Comparison of ENCODE assay signal across 18 cellular contexts in the genomic region with DNA sequence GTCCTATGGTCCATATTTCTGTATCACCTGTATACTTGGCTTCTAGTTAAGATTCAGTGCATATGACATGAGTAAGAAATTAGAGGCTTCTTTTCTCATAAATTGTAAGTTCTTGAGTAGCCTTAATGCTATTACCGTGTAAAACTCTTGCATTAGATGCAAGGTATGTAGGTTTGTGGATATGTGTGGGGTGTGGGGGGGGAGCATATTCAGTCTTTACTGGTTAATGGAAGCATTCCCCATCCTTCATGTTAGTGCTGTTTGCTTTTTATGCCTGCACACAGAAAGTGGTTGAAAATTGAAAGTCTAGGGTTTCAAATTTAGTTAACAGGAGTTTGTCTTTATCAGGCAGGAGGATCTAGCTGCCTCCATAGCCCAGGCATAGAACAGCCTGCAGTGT. TPM values are rescaled to one million over a fixed set of nuclear protein-coding genes. Genes with fewer than 3 reads are reported as not detected.
DNase-seq lines count a peak whose midpoint lies in the region; ATAC-seq and TF ChIP-seq lines count a peak whose summit lies in the region.
"Had no signal": no experiment of that assay in that cellular context is flagged by ENCODE, and none has a peak within 500 bp of the region (broad histone marks: within the 10 kb centered on the region; RNA-seq: fewer than 3 reads in every experiment).

No MANE protein-coding gene starts in this region.

- H3K36me3 ChIP-seq in GM23338 (ENCODE audit: insufficient read depth) (no peaks in the 10 kb centered on the region; the same call in 1 of the 2 replicates), esophagus muscularis mucosa (peaks cover 0 to 11% (median 0%) of the 10 kb centered on the region in 4 donors), uterus (no peaks in the 10 kb centered on the region)

- H3K4me3 ChIP-seq in GM23338 (no peak overlapping the region), esophagus muscularis mucosa (no peak overlapping the region), uterus (no peak overlapping the region)
- H3K4me3 ChIP-seq: SK-N-MC had no signal

- TF ChIP-seq CTCF in GM23338 (conservative IDR thresholded peaks at IDR 0.05; ENCODE audit: low read depth in 2 of 2), result no peak
- TF ChIP-seq CTCF in esophagus muscularis mucosa (IDR thresholded peaks at IDR 0.05), result no peak
- TF ChIP-seq CTCF in uterus (IDR thresholded peaks at IDR 0.05), result no peak

- 96% methylated on average over 1 of the region's 1 CpG for WGBS in esophagus muscularis mucosa

- peak overlapping the region; percentile 52; the same call in 1 of the 2 replicates for H3K4me2 ChIP-seq in GM23338

- H3K27ac Mint-ChIP-seq in GM23338, result no peak overlapping the region
- H3K27ac Mint-ChIP-seq: CD4-positive, alpha-beta memory T cell had no signal

- H3K9me2 ChIP-seq in GM23338 (ENCODE audit: insufficient read depth), result no peaks in the 10 kb centered on the region

- H3K4me1 ChIP-seq in GM23338 (ENCODE audit: insufficient read depth), result peaks cover 49% of the 10 kb centered on the region
- H3K4me1 ChIP-seq in esophagus muscularis mucosa, result peaks cover 19 to 57% (median 42%) of the 10 kb centered on the region in 4 donors
- peaks cover 0 to 6% of the 10 kb centered on the region in 2 donors for H3K4me1 ChIP-seq in uterus

- peaks cover 20% of the 10 kb centered on the region; the same call in 2 of the 3 replicates for H3K36me3 Mint-ChIP-seq in GM23338 (ENCODE audit: low read depth)
- H3K36me3 Mint-ChIP-seq: CD4-positive, alpha-beta memory T cell had no signal

- H3K27me3 ChIP-seq in GM23338 (ENCODE audit: insufficient read depth), result no peaks in the 10 kb centered on the region
- H3K27me3 ChIP-seq in esophagus muscularis mucosa, result no peaks in the 10 kb centered on the region
- no peaks in the 10 kb centered on the region for H3K27me3 ChIP-seq in uterus

- no peak for ATAC-seq in GM23338
- ATAC-seq: HCT116, Panc1, Right ventricle myocardium inferior had no signal

- TF ChIP-seq EP300 in esophagus muscularis mucosa (IDR thresholded peaks at IDR 0.05), result no peak

- H3K27ac ChIP-seq in GM23338 (ENCODE audit: low read depth) (0 out of 2 replicates have a peak overlapping the region, but pooled peaks have one; percentile 21), esophagus muscularis mucosa (replicated peaks in 1 of 4) (peak overlapping the region in 3 of 4 donors; percentile 72 to 80 (median 75)), uterus (peak overlapping the region; percentile 71 to 73)
- H3K27ac ChIP-seq: SK-N-MC had no signal

- peaks cover 53% of the 10 kb centered on the region for H4K20me1 ChIP-seq in GM23338 (replicated peaks; ENCODE audit: insufficient read depth)

- no peak for TF ChIP-seq POLR2A in esophagus muscularis mucosa (IDR thresholded peaks at IDR 0.05; ENCODE audit: low read depth)
- no peak for TF ChIP-seq POLR2A in uterus (IDR thresholded peaks at IDR 0.05)

- intact Hi-C loops in esophagus muscularis mucosa (cut with DNase I) (no loop called here), uterus (cut with DNase I; ENCODE audit: low total_unique reads) (no loop called here)

- peaks cover 6% of the 10 kb centered on the region for H3K27me3 Mint-ChIP-seq in GM23338 (ENCODE audit: insufficient read depth, low read depth, poor library complexity)

- H3F3A ChIP-seq in GM23338 (replicated peaks; ENCODE audit: low read depth), result no peaks in the 10 kb centered on the region

- no peaks in the 10 kb centered on the region for H3K9me3 Mint-ChIP-seq in GM23338
- H3K9me3 Mint-ChIP-seq: CD4-positive, alpha-beta memory T cell had no signal

- peaks cover 55% of the 10 kb centered on the region for H3K4me1 Mint-ChIP-seq in GM23338
- H3K4me1 Mint-ChIP-seq: CD4-positive, alpha-beta memory T cell had no signal

- no peak for DNase-seq in GM23338 (ENCODE audit: low spot score)
- DNase-seq in SK-N-DZ (ENCODE audit: low spot score), result peak; percentile 56
- DNase-seq in esophagus muscularis mucosa (ENCODE audit: extremely low spot score), result no peak
- DNase-seq in uterus, result no peak
- no peak for DNase-seq in D341Med (ENCODE audit: low spot score)
- DNase-seq in activated T-cell treated with anti-CD3 and anti-CD28 coated beads for 4 hours, result no peak
- no peak for DNase-seq in dedifferentiated amniotic fluid mesenchymal stem cell (ENCODE audit: extremely low spot score)
- DNase-seq: Calu3; CD4-positive, alpha-beta memory T cell; DMS79; KG1; NCI-H1417 treated with DMSO at 0.1 percent for 48 hours; NCI-H2029; NCI-H524 had no signal

- no peak overlapping the region for H2AFZ ChIP-seq in GM23338

- no peak overlapping the region for H3K4me3 Mint-ChIP-seq in GM23338
- H3K4me3 Mint-ChIP-seq: CD4-positive, alpha-beta memory T cell had no signal

- peaks cover 100% of the 10 kb centered on the region for H3K79me2 ChIP-seq in GM23338 (replicated peaks; ENCODE audit: insufficient read depth)

- no peaks in the 10 kb centered on the region for H3K9me3 ChIP-seq in esophagus muscularis mucosa
- no peaks in the 10 kb centered on the region for H3K9me3 ChIP-seq in uterus

TF ChIP-seq in GM23338, 12 proteins besides CTCF, POLR2A, EP300 and RAD21:
- TF ChIP-seq POLR2AphosphoS5 (IDR thresholded peaks at IDR 0.05; ENCODE audit: low read depth) (no peak), STAT1 (IDR thresholded peaks at IDR 0.05; ENCODE audit: unreplicated experiment) (no peak), EZH2 (IDR thresholded peaks at IDR 0.05; ENCODE audit: low read depth, unreplicated experiment) (no peak)
- TF ChIP-seq, protein P1, sequence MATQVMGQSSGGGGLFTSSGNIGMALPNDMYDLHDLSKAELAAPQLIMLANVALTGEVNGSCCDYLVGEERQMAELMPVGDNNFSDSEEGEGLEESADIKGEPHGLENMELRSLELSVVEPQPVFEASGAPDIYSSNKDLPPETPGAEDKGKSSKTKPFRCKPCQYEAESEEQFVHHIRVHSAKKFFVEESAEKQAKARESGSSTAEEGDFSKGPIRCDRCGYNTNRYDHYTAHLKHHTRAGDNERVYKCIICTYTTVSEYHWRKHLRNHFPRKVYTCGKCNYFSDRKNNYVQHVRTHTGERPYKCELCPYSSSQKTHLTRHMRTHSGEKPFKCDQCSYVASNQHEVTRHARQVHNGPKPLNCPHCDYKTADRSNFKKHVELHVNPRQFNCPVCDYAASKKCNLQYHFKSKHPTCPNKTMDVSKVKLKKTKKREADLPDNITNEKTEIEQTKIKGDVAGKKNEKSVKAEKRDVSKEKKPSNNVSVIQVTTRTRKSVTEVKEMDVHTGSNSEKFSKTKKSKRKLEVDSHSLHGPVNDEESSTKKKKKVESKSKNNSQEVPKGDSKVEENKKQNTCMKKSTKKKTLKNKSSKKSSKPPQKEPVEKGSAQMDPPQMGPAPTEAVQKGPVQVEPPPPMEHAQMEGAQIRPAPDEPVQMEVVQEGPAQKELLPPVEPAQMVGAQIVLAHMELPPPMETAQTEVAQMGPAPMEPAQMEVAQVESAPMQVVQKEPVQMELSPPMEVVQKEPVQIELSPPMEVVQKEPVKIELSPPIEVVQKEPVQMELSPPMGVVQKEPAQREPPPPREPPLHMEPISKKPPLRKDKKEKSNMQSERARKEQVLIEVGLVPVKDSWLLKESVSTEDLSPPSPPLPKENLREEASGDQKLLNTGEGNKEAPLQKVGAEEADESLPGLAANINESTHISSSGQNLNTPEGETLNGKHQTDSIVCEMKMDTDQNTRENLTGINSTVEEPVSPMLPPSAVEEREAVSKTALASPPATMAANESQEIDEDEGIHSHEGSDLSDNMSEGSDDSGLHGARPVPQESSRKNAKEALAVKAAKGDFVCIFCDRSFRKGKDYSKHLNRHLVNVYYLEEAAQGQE (IDR thresholded peaks at IDR 0.05; ENCODE audit: unreplicated experiment), result no peak

RNA-seq across cellular contexts. Expression of a gene that starts 16.1 kb away (rescaled TPM):
- 90.3 and 95.8 TPM in 2 replicates for total RNA-seq in GM23338 (2014; rRNA removed; shearing (Covaris generic))
- polyA plus RNA-seq in GM23338 (2016; fragmentation: Nextera tagmentation; extraction: Ambion mirVana), result 46.7 and 58.8 TPM in 2 replicates
- 46.3 and 49.9 TPM in 2 replicates for polyA plus RNA-seq in SK-N-DZ (2014; cell fraction: cytosol; rRNA removed)
- 29.4 and 38.7 TPM in 2 replicates for polyA plus RNA-seq in SK-N-DZ (2014; cell fraction: nucleus; rRNA removed)
- 10 to 100 TPM; 57.3 to 76.4 (median 68.1) TPM for total RNA-seq in esophagus muscularis mucosa
- total RNA-seq in uterus, result 100 to 1,000 TPM in 2 of 4 donors, 10 to 100 TPM in 2; 32.4 to 264 (median 117) TPM

Comparison
In these comparisons a context has a peak if more than half of its experiments do, and no peak if none do; other contexts are left out.
1. H3K27ac ChIP-seq: peak in every context shown above with its lines; median percentile 75 in esophagus muscularis mucosa; 72 in uterus; 21 in GM23338.